1 cellular context compared by ENCODE assay signal in genomic region chr22:30113494-30113893, GRCh38.
TF ChIP-seq lines count a peak whose summit lies in the region.

No MANE protein-coding gene starts in this region.

TF ChIP-seq in IMR-90, 13 proteins besides CTCF, POLR2A, EP300 and RAD21:
- TF ChIP-seq SMC3 (IDR thresholded peaks at IDR 0.05; ENCODE audit: low read depth, low read length) (no peak), BHLHE40 (IDR thresholded peaks at IDR 0.05; ENCODE audit: low read depth, low read length) (no peak), MXI1 (IDR thresholded peaks at IDR 0.05; ENCODE audit: borderline replicate concordance, low read depth, low read length) (no peak), CHD1 (IDR thresholded peaks at IDR 0.05; ENCODE audit: low read depth, low read length) (no peak), RCOR1 (IDR thresholded peaks at IDR 0.05; ENCODE audit: insufficient replicate concordance, low read length) (no peak), FOS (IDR thresholded peaks at IDR 0.05; ENCODE audit: low read depth, low read length) (no peak), USF2 (IDR thresholded peaks at IDR 0.05; ENCODE audit: low read depth, low read length) (no peak), MAFK (IDR thresholded peaks at IDR 0.05; ENCODE audit: low read depth, low read length) (no peak), ELK1 (IDR thresholded peaks at IDR 0.05; ENCODE audit: borderline replicate concordance, low read depth, low read length) (no peak), RFX5 (IDR thresholded peaks at IDR 0.05; ENCODE audit: low read depth, low read length) (no peak), MAZ (IDR thresholded peaks at IDR 0.05; ENCODE audit: borderline replicate concordance, low read depth, low read length) (no peak), NFE2L2 (IDR thresholded peaks at IDR 0.05; ENCODE audit: low read depth, low read length) (no peak), CEBPB (IDR thresholded peaks at IDR 0.05; ENCODE audit: low read depth, low read length) (no peak)
